18 cellular contexts compared by ENCODE assay signal in genomic region chr15:52855157-52855556, GRCh38.
DNase-seq lines count a peak whose midpoint lies in the region; ATAC-seq and TF ChIP-seq lines count a peak whose summit lies in the region.
"Had no signal": no experiment of that assay in that cellular context is flagged by ENCODE, and none has a peak within 500 bp of the region (broad histone marks: within the 10 kb centered on the region; RNA-seq: fewer than 3 reads in every experiment).

No MANE protein-coding gene starts in this region.

- H3K27me3 ChIP-seq in right atrium auricular region (no peaks in the 10 kb centered on the region), mesendoderm (ENCODE audit: insufficient read depth, low read length, poor library complexity) (no peaks in the 10 kb centered on the region)
- H3K27me3 ChIP-seq: BLaER1 treated with 17β-estradiol and CSF1 and Interleukin-3, amounts not matched to agents 10 nM and 100 nM had no signal

- H3K27ac Mint-ChIP-seq in activated T-helper 1 cell treated with anti-CD3 and anti-CD28 coated beads, Interleukin-12 subunit alpha, Interleukin-12 subunit beta, Interleukin-2, Interleukin-4 antibody, amounts not matched to agents 30 ng/mL and 10 ng/mL and 1 ng/mL, durations not matched to agents 14 hours and 24 hours and 36 hours, result no peak overlapping the region
- H3K27ac Mint-ChIP-seq: B cell; CD4-positive, alpha-beta T cell; CD8-positive, alpha-beta T cell had no signal

- H3K9me3 Mint-ChIP-seq in activated T-helper 1 cell treated with anti-CD3 and anti-CD28 coated beads, Interleukin-12 subunit alpha, Interleukin-12 subunit beta, Interleukin-2, Interleukin-4 antibody, amounts not matched to agents 30 ng/mL and 10 ng/mL and 1 ng/mL, durations not matched to agents 14 hours and 24 hours and 36 hours, result no peaks in the 10 kb centered on the region
- H3K9me3 Mint-ChIP-seq: CD4-positive, alpha-beta T cell; CD8-positive, alpha-beta T cell had no signal

- no peak overlapping the region for H4K5ac ChIP-seq in mesendoderm (ENCODE audit: low read length)

- peak; percentile 5 for DNase-seq in right atrium auricular region (ENCODE audit: low spot score)
- no peak for DNase-seq in Right ventricle myocardium inferior (ENCODE audit: missing footprints)
- peak; percentile 8 for DNase-seq in mesendoderm
- DNase-seq in T-helper 2 cell, result no peak
- DNase-seq in activated T-helper 1 cell treated with anti-CD3 and anti-CD28 coated beads, Interleukin-12 subunit alpha, Interleukin-12 subunit beta, Interleukin-2, Interleukin-4 antibody, amounts not matched to agents 30 ng/mL and 10 ng/mL and 1 ng/mL, durations not matched to agents 14 hours and 24 hours and 36 hours (ENCODE audit: low spot score), result no peak
- DNase-seq: AML-193; Caco-2; Calu3; CD4-positive, alpha-beta T cell; CD8-positive, alpha-beta T cell; DMS79 treated with DMSO at 0.1 percent for 48 hours; GF-D8 had no signal

- H3K27ac ChIP-seq in right atrium auricular region (no peak overlapping the region), mesendoderm (ENCODE audit: low read depth, low read length) (no peak overlapping the region)
- H3K27ac ChIP-seq: 22Rv1; A549; BLaER1 treated with 17β-estradiol and CSF1 and Interleukin-3, amounts not matched to agents 10 nM and 100 nM; C4-2B had no signal

- no peaks in the 10 kb centered on the region for H3K36me3 Mint-ChIP-seq in activated T-helper 1 cell treated with anti-CD3 and anti-CD28 coated beads, Interleukin-12 subunit alpha, Interleukin-12 subunit beta, Interleukin-2, Interleukin-4 antibody, amounts not matched to agents 30 ng/mL and 10 ng/mL and 1 ng/mL, durations not matched to agents 14 hours and 24 hours and 36 hours (ENCODE audit: low read depth)
- H3K36me3 Mint-ChIP-seq: CD8-positive, alpha-beta T cell had no signal

- no peaks in the 10 kb centered on the region for H3K36me3 ChIP-seq in right atrium auricular region
- no peaks in the 10 kb centered on the region for H3K36me3 ChIP-seq in mesendoderm (ENCODE audit: control insufficient read depth, insufficient read depth, low read length)
- H3K36me3 ChIP-seq: BLaER1 treated with 17β-estradiol and CSF1 and Interleukin-3, amounts not matched to agents 10 nM and 100 nM had no signal

- no peak overlapping the region for H2BK15ac ChIP-seq in mesendoderm (replicated peaks; ENCODE audit: low read depth)

- no peak overlapping the region for H3K4me3 Mint-ChIP-seq in activated T-helper 1 cell treated with anti-CD3 and anti-CD28 coated beads, Interleukin-12 subunit alpha, Interleukin-12 subunit beta, Interleukin-2, Interleukin-4 antibody, amounts not matched to agents 30 ng/mL and 10 ng/mL and 1 ng/mL, durations not matched to agents 14 hours and 24 hours and 36 hours
- H3K4me3 Mint-ChIP-seq: B cell; CD4-positive, alpha-beta T cell; CD8-positive, alpha-beta T cell had no signal

- no peak overlapping the region for H2AK5ac ChIP-seq in mesendoderm (ENCODE audit: low read length)

- H3K56ac ChIP-seq in mesendoderm (ENCODE audit: low read length), result no peak overlapping the region

- H4K8ac ChIP-seq in mesendoderm (ENCODE audit: low read depth, low read length), result no peak overlapping the region

- H3K23ac ChIP-seq in mesendoderm (ENCODE audit: low read length), result no peak overlapping the region

- no peak overlapping the region for H3K4ac ChIP-seq in mesendoderm (ENCODE audit: low read depth, low read length)

- no peak overlapping the region for H2BK120ac ChIP-seq in mesendoderm (ENCODE audit: low read depth, low read length)

- H2BK5ac ChIP-seq in mesendoderm (ENCODE audit: low read length), result no peak overlapping the region

- ATAC-seq in Right ventricle myocardium inferior, result no peak
- ATAC-seq: A549; CD8-positive, alpha-beta T cell; GM12878 had no signal

- no peak for TF ChIP-seq CTCF in right atrium auricular region (IDR thresholded peaks at IDR 0.05)

- peaks cover 4% of the 10 kb centered on the region for H3K27me3 Mint-ChIP-seq in activated T-helper 1 cell treated with anti-CD3 and anti-CD28 coated beads, Interleukin-12 subunit alpha, Interleukin-12 subunit beta, Interleukin-2, Interleukin-4 antibody, amounts not matched to agents 30 ng/mL and 10 ng/mL and 1 ng/mL, durations not matched to agents 14 hours and 24 hours and 36 hours (ENCODE audit: insufficient read depth)

- H3K18ac ChIP-seq in mesendoderm (ENCODE audit: low read length), result no peak overlapping the region

- no peak overlapping the region for H3K4me3 ChIP-seq in right atrium auricular region
- H3K4me3 ChIP-seq in mesendoderm (ENCODE audit: low read length), result no peak overlapping the region
- H3K4me3 ChIP-seq: A549; BLaER1 treated with 17β-estradiol and CSF1 and Interleukin-3, amounts not matched to agents 10 nM and 100 nM; GM12878 had no signal

- H3K4me1 Mint-ChIP-seq in activated T-helper 1 cell treated with anti-CD3 and anti-CD28 coated beads, Interleukin-12 subunit alpha, Interleukin-12 subunit beta, Interleukin-2, Interleukin-4 antibody, amounts not matched to agents 30 ng/mL and 10 ng/mL and 1 ng/mL, durations not matched to agents 14 hours and 24 hours and 36 hours (ENCODE audit: low read depth), result no peaks in the 10 kb centered on the region
- H3K4me1 Mint-ChIP-seq: B cell had no signal

- no peaks in the 10 kb centered on the region for H3K9me3 ChIP-seq in right atrium auricular region
- H3K9me3 ChIP-seq: A549; BLaER1 treated with 17β-estradiol and CSF1 and Interleukin-3, amounts not matched to agents 10 nM and 100 nM; Caco-2 had no signal

- WGBS in mesendoderm (ENCODE audit: extremely low coverage, insufficient coverage, low lambda C conversion rate), result no CpG with 5 or more reads among the region's 3 CpGs

- no peak overlapping the region for H3K9ac ChIP-seq in mesendoderm (ENCODE audit: low read length)
- H3K9ac ChIP-seq: BLaER1 treated with 17β-estradiol and CSF1 and Interleukin-3, amounts not matched to agents 10 nM and 100 nM had no signal

- H3K4me1 ChIP-seq in right atrium auricular region, result peaks cover 0 to 10% of the 10 kb centered on the region in 2 donors
- peaks cover 3% of the 10 kb centered on the region for H3K4me1 ChIP-seq in mesendoderm (ENCODE audit: control insufficient read depth, low read depth, low read length)
- H3K4me1 ChIP-seq: BLaER1 treated with 17β-estradiol and CSF1 and Interleukin-3, amounts not matched to agents 10 nM and 100 nM; Caco-2 had no signal

- intact Hi-C loops in Right ventricle myocardium inferior (cut with DNase I), result no loop called here
- intact Hi-C loops in activated T-helper 1 cell treated with anti-CD3 and anti-CD28 coated beads, Interleukin-12 subunit alpha, Interleukin-12 subunit beta, Interleukin-2, Interleukin-4 antibody, amounts not matched to agents 30 ng/mL and 10 ng/mL and 1 ng/mL, durations not matched to agents 14 hours and 24 hours and 36 hours (cut with micrococcal nuclease), result no loop called here

- H3K4me2 ChIP-seq in mesendoderm (ENCODE audit: low read length), result no peak overlapping the region
- H3K4me2 ChIP-seq: A549; BLaER1 treated with 17β-estradiol and CSF1 and Interleukin-3, amounts not matched to agents 10 nM and 100 nM had no signal

- no peaks in the 10 kb centered on the region for H3K79me1 ChIP-seq in mesendoderm (ENCODE audit: low read length)

- H3K79me2 ChIP-seq in mesendoderm (ENCODE audit: control insufficient read depth, insufficient read depth, low read length), result no peaks in the 10 kb centered on the region

Comparison
In these comparisons a context has a peak if more than half of its experiments do, and no peak if none do; other contexts are left out.
1. DNase-seq: peak in right atrium auricular region (single experiment) and mesendoderm (single experiment); none in Right ventricle myocardium inferior (single experiment), T-helper 2 cell (0 of 5) and activated T-helper 1 cell treated with anti-CD3 and anti-CD28 coated beads, Interleukin-12 subunit alpha, Interleukin-12 subunit beta, Interleukin-2, Interleukin-4 antibody, amounts not matched to agents 30 ng/mL and 10 ng/mL and 1 ng/mL, durations not matched to agents 14 hours and 24 hours and 36 hours (single experiment).